Comparison of ENCODE assay signal across 9 cellular contexts in genomic region chr11:119205080-119205479, GRCh38. TPM values are rescaled to one million over a fixed set of nuclear protein-coding genes. Genes with fewer than 3 reads are reported as not detected.
DNase-seq lines count a peak whose midpoint lies in the region; ATAC-seq and TF ChIP-seq lines count a peak whose summit lies in the region.
"Had no signal": no experiment of that assay in that cellular context is flagged by ENCODE, and none has a peak within 500 bp of the region (broad histone marks: within the 10 kb centered on the region; RNA-seq: fewer than 3 reads in every experiment).

No MANE protein-coding gene starts in this region.

- peaks cover 21% of the 10 kb centered on the region for H3K36me3 Mint-ChIP-seq in dendritic cell treated with granulocyte-macrophage colony-stimulating factor and Interleukin-4, amounts not matched to agents 40 ng/mL and 50 ng/mL, for 4 days (ENCODE audit: low read depth)

- no peak for ATAC-seq in DND-41 (ENCODE audit: insufficient read depth, low read depth)
- no peak for ATAC-seq in GM18502 (IDR thresholded peaks at IDR 0.05; ENCODE audit: poor library complexity, unreplicated experiment)
- ATAC-seq in HG02885 (IDR thresholded peaks at IDR 0.05; ENCODE audit: poor library complexity, unreplicated experiment) = no peak

- H3K9ac ChIP-seq in DND-41 (ENCODE audit: low read depth, low read length) = peak overlapping the region; percentile 97

- H4K20me1 ChIP-seq in DND-41 (ENCODE audit: insufficient read depth, low read length) = peaks cover 10% of the 10 kb centered on the region; the same call in 1 of the 2 replicates
- H4K20me1 ChIP-seq in osteoblast (ENCODE audit: insufficient read depth, low read length) = peaks cover 20% of the 10 kb centered on the region

- peak overlapping the region; percentile 91 for H3K4me3 Mint-ChIP-seq in dendritic cell treated with granulocyte-macrophage colony-stimulating factor and Interleukin-4, amounts not matched to agents 40 ng/mL and 50 ng/mL, for 4 days

- H3K9me3 Mint-ChIP-seq in dendritic cell treated with granulocyte-macrophage colony-stimulating factor and Interleukin-4, amounts not matched to agents 40 ng/mL and 50 ng/mL, for 4 days = no peaks in the 10 kb centered on the region

- H3K27me3 ChIP-seq in DND-41 (ENCODE audit: insufficient read depth, low read length, poor library complexity) (no peaks in the 10 kb centered on the region), osteoblast (ENCODE audit: insufficient read depth, low read length) (no peaks in the 10 kb centered on the region)

- intact Hi-C loops in dendritic cell treated with granulocyte-macrophage colony-stimulating factor and Interleukin-4, amounts not matched to agents 40 ng/mL and 50 ng/mL, for 4 days (cut with micrococcal nuclease) = loop anchor here (5.0 kb wide), 1 partner anchor 98 kb away; the partner anchor contains the start of gene C2CD2L

- H3K4me3 ChIP-seq in DND-41 (ENCODE audit: low read depth in 1 of 2, low read length in 2 of 2) (peak overlapping the region; percentile 98 to 100; a peak in 2 of 4 replicates), osteoblast (ENCODE audit: insufficient read depth, low read length) (peak overlapping the region; percentile 97)

- H3K27me3 Mint-ChIP-seq in dendritic cell treated with granulocyte-macrophage colony-stimulating factor and Interleukin-4, amounts not matched to agents 40 ng/mL and 50 ng/mL, for 4 days = no peaks in the 10 kb centered on the region

- TF ChIP-seq CTCF in DND-41 (IDR thresholded peaks at IDR 0.05; ENCODE audit: borderline replicate concordance, extremely low read depth, low read length, poor library complexity, severe bottlenecking) (no peak), osteoblast (IDR thresholded peaks at IDR 0.05; ENCODE audit: extremely low read depth, low read depth, low read length) (no peak)

- DNase-seq in DND-41 (no peak), MV-4-11 (lab: John Stamatoyannopoulos, UW) (peak; percentile 92), osteoblast (ENCODE audit: insufficient read length, low spot score, missing footprints) (peak; percentile 26), COLO668 (lab: John Stamatoyannopoulos, UW; ENCODE audit: unreplicated experiment) (no peak), NCI-H187 treated with DMSO at 0.1 percent for 48 hours (lab: John Stamatoyannopoulos, UW) (no peak)

- peak overlapping the region; percentile 94 for H3K27ac Mint-ChIP-seq in dendritic cell treated with granulocyte-macrophage colony-stimulating factor and Interleukin-4, amounts not matched to agents 40 ng/mL and 50 ng/mL, for 4 days

- peaks cover 40% of the 10 kb centered on the region for H3K4me1 Mint-ChIP-seq in dendritic cell treated with granulocyte-macrophage colony-stimulating factor and Interleukin-4, amounts not matched to agents 40 ng/mL and 50 ng/mL, for 4 days (ENCODE audit: low read depth)

- H3K9me3 ChIP-seq in DND-41 (ENCODE audit: insufficient read depth, low read length, severe bottlenecking) = no peaks in the 10 kb centered on the region
- no peaks in the 10 kb centered on the region for H3K9me3 ChIP-seq in osteoblast (ENCODE audit: low read depth, low read length)

- no peaks in the 10 kb centered on the region; the same call in 1 of the 2 replicates for H3K36me3 ChIP-seq in DND-41 (ENCODE audit: insufficient read depth, low read length)
- no peaks in the 10 kb centered on the region for H3K36me3 ChIP-seq in osteoblast (ENCODE audit: insufficient read depth, low read length)

- H3K79me2 ChIP-seq in DND-41 (ENCODE audit: insufficient read depth, low read length) (peaks cover 39% of the 10 kb centered on the region), osteoblast (ENCODE audit: insufficient read depth, low read length) (peaks cover 37% of the 10 kb centered on the region)

- H3K27ac ChIP-seq in DND-41 (ENCODE audit: low read length) (0 out of 2 replicates have a peak overlapping the region, but pooled peaks have one; percentile 88), osteoblast (ENCODE audit: low read depth, low read length) (no peak overlapping the region)

- H3K4me1 ChIP-seq in DND-41 (ENCODE audit: insufficient read depth, low read length) (peaks cover 37% of the 10 kb centered on the region), osteoblast (ENCODE audit: insufficient read depth, low read length) (peaks cover 14% of the 10 kb centered on the region)

- H3K4me2 ChIP-seq in DND-41 (ENCODE audit: insufficient read depth, low read length) = peak overlapping the region; percentile 80
- H3K4me2 ChIP-seq in osteoblast (ENCODE audit: insufficient read depth, low read length) = peak overlapping the region; percentile 99

- H2AFZ ChIP-seq in DND-41 (ENCODE audit: low read depth, low read length) = peak overlapping the region; percentile 100
- peak overlapping the region; percentile 98 for H2AFZ ChIP-seq in osteoblast (ENCODE audit: low read length)

RNA-seq across cellular contexts. Expression of gene CBL, which starts 1.1 kb away (rescaled TPM):
- total RNA-seq in osteoblast = 9.0 and 9.7 TPM in 2 replicates

RNA-seq across cellular contexts. Expression of gene NHERF4, which starts 19.8 kb away (rescaled TPM):
- not detected in 2 replicates for total RNA-seq in osteoblast

RNA-seq across cellular contexts. Expression of gene NLRX1, which starts 36.6 kb away (rescaled TPM):
- total RNA-seq in osteoblast = 24.2 and 29.7 TPM in 2 replicates

RNA-seq across cellular contexts. Expression of gene ABCG4, which starts 56.2 kb away (rescaled TPM):
- under 0.01 TPM in 1 of 2 replicates, not detected in the other for total RNA-seq in osteoblast
- total RNA-seq: left colon had no signal

Comparison
In these comparisons a context has a peak if more than half of its experiments do, and no peak if none do; other contexts are left out.
1. DNase-seq: peak in MV-4-11 (single experiment) and osteoblast (single experiment); none in DND-41 (single experiment), COLO668 (single experiment) and NCI-H187 treated with DMSO at 0.1 percent for 48 hours (single experiment).